ENCODE assay signal across 21 cellular contexts in genomic region chr5:91076138-91076537, GRCh38.
"Had no signal": no experiment of that assay in that cellular context is flagged by ENCODE, and none has a peak within 500 bp of the region (broad histone marks: within the 10 kb centered on the region; RNA-seq: fewer than 3 reads in every experiment).

No MANE protein-coding gene starts in this region.

- H3K4me3 ChIP-seq: dorsolateral prefrontal cortex, hepatocyte, left ventricle myocardium inferior, tibial nerve, vagina had no signal

- H3K4me3 Mint-ChIP-seq: activated CD8-positive, alpha-beta T cell treated with anti-CD3 and anti-CD28 coated beads for 36 hours; activated naive CD8-positive, alpha-beta T cell treated with anti-CD3 and anti-CD28 coated beads, Interleukin-2, amount 10 ng/mL, durations not matched to agents 7 days and 5 days; nephron progenitor cell; stimulated activated naive CD8-positive, alpha-beta T cell treated with anti-CD3 and anti-CD28 coated beads, Interleukin-15, Interleukin-2, amounts not matched to agents 100 ng/mL and 50 ng/mL, for 24 hours; T-helper 2 cell treated with Interferon-gamma antibody and Interleukin-4, amounts not matched to agents 5 μg/mL and 100 μg/mL, for 36 hours had no signal

- H3K9me3 ChIP-seq: left ventricle myocardium inferior, tibial nerve, vagina had no signal

- ATAC-seq: activated CD8-positive, alpha-beta T cell treated with anti-CD3 and anti-CD28 coated beads for 36 hours had no signal

- H3K27ac Mint-ChIP-seq: activated CD8-positive, alpha-beta T cell treated with anti-CD3 and anti-CD28 coated beads for 36 hours; activated naive CD8-positive, alpha-beta T cell treated with anti-CD3 and anti-CD28 coated beads, Interleukin-2, amount 10 ng/mL, durations not matched to agents 7 days and 5 days; activated T-helper 2 cell treated with anti-CD3 and anti-CD28 coated beads, Interferon-gamma antibody, Interleukin-2, Interleukin-4, amounts not matched to agents 10 μg/mL and 5 μg/mL and 100 μg/mL, durations not matched to agents 14 hours and 24 hours and 36 hours; nephron progenitor cell; stimulated activated naive CD8-positive, alpha-beta T cell treated with anti-CD3 and anti-CD28 coated beads, Interleukin-15, Interleukin-2, amounts not matched to agents 100 ng/mL and 50 ng/mL, for 24 hours; T-helper 2 cell treated with Interferon-gamma antibody and Interleukin-4, amounts not matched to agents 5 μg/mL and 100 μg/mL, for 36 hours had no signal

- H3K27me3 Mint-ChIP-seq: stimulated activated naive CD8-positive, alpha-beta T cell treated with anti-CD3 and anti-CD28 coated beads, Interleukin-15, Interleukin-2, amounts not matched to agents 100 ng/mL and 50 ng/mL, for 24 hours had no signal

- DNase-seq: activated CD4-positive, alpha-beta T cell treated with anti-CD3 and anti-CD28 coated beads for 48 hours; activated CD4-positive, CD25-positive, alpha-beta regulatory T cell; activated CD8-positive, alpha-beta T cell treated with anti-CD3 and anti-CD28 coated beads for 36 hours; activated naive CD4-positive, alpha-beta T cell treated with Interleukin-2 at 50 U/mL for 16 hours; activated naive CD8-positive, alpha-beta T cell treated with anti-CD3 and anti-CD28 coated beads, Interleukin-2, amount 10 ng/mL, durations not matched to agents 7 days and 5 days; activated T-cell treated with anti-CD3 and anti-CD28 coated beads, Interleukin-2, amount 50 U/mL, for 1 hour; amygdala; brain microvascular endothelial cell; central memory CD4-positive, alpha-beta T cell; dorsolateral prefrontal cortex; islet precursor cell; left ventricle myocardium inferior; nephron progenitor cell; nucleus accumbens; posterior cingulate gyrus had no signal

- H3K36me3 ChIP-seq: brain microvascular endothelial cell, left ventricle myocardium inferior, tibial nerve, vagina had no signal

- H3K27me3 ChIP-seq: brain microvascular endothelial cell, dorsolateral prefrontal cortex, hepatocyte, tibial nerve, vagina had no signal

- H3K4me1 ChIP-seq: left ventricle myocardium inferior had no signal

- H3K9me3 Mint-ChIP-seq: activated CD8-positive, alpha-beta T cell treated with anti-CD3 and anti-CD28 coated beads for 36 hours; activated naive CD8-positive, alpha-beta T cell treated with anti-CD3 and anti-CD28 coated beads, Interleukin-2, amount 10 ng/mL, durations not matched to agents 7 days and 5 days; activated T-helper 2 cell treated with anti-CD3 and anti-CD28 coated beads, Interferon-gamma antibody, Interleukin-2, Interleukin-4, amounts not matched to agents 10 μg/mL and 5 μg/mL and 100 μg/mL, durations not matched to agents 14 hours and 24 hours and 36 hours; nephron progenitor cell; stimulated activated naive CD8-positive, alpha-beta T cell treated with anti-CD3 and anti-CD28 coated beads, Interleukin-15, Interleukin-2, amounts not matched to agents 100 ng/mL and 50 ng/mL, for 24 hours; T-helper 2 cell treated with Interferon-gamma antibody and Interleukin-4, amounts not matched to agents 5 μg/mL and 100 μg/mL, for 36 hours had no signal

- H3K27ac ChIP-seq: brain microvascular endothelial cell, dorsolateral prefrontal cortex, hepatocyte, left ventricle myocardium inferior, tibial nerve, vagina had no signal
